25 cellular contexts compared by ENCODE assay signal in the genomic region with DNA sequence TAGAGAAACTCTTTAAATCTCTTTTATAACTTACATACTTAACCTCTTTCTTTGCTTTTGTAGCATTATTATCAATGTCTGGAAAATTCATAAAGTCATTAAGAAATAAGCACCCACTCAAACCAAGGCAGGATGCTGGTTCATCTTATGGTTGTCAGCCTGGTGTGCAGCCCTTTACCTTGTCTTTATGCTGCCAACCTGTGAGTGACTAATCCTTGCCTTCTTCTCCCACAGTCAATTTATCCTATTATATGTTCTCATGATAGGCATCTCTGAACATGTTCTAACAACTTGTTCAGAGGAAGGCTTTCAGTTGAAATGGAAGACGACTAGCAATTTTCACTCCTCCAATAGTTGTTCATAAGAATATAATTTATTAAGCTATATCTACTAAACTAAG.
"Had no signal": no experiment of that assay in that cellular context is flagged by ENCODE, and none has a peak within 500 bp of the region (broad histone marks: within the 10 kb centered on the region; RNA-seq: fewer than 3 reads in every experiment).

No MANE protein-coding gene starts in this region.

- H3K36me3 ChIP-seq: adrenal gland, ascending aorta, brain microvascular endothelial cell, heart left ventricle, lower lobe of right lung, right lobe of liver, upper lobe of left lung had no signal

- H3K4me3 Mint-ChIP-seq: activated T-cell treated with anti-CD3 and anti-CD28 coated beads, Interleukin-2, amount 50 U/mL, for 4 hours; central memory CD8-positive, alpha-beta T cell; naive B cell; neural crest cell had no signal

- H3K4me1 ChIP-seq: adrenal gland, ascending aorta, heart left ventricle, lower lobe of right lung, right lobe of liver, upper lobe of left lung had no signal

- H3K27ac ChIP-seq: adrenal gland, ascending aorta, brain microvascular endothelial cell, heart left ventricle, lower lobe of right lung, right lobe of liver, SK-N-MC, upper lobe of left lung had no signal

- DNase-seq: activated CD8-positive, alpha-beta memory T cell treated with anti-CD3 and anti-CD28 coated beads, Interleukin-2, amount 50 U/mL, for 48 hours; activated naive CD4-positive, alpha-beta T cell; activated T-cell treated with anti-CD3 and anti-CD28 coated beads, Interleukin-2, amount 50 U/mL, for 4 hours; adrenal gland; brain microvascular endothelial cell; effector memory CD4-positive, alpha-beta T cell; heart left ventricle; islet precursor cell; left colon; lower lobe of right lung; naive B cell; occipital lobe; right lobe of liver; stimulated activated CD4-positive, alpha-beta T cell treated with anti-CD3 and anti-CD28 coated beads, Interleukin-1b, Interleukin-23, amount 100 ng/mL, for 48 hours; stimulated activated naive CD4-positive, alpha-beta T cell; SW 1271; upper lobe of left lung had no signal

- ATAC-seq: heart left ventricle, left colon, lower lobe of right lung, right lobe of liver had no signal

- H3K9me3 Mint-ChIP-seq: activated T-cell treated with anti-CD3 and anti-CD28 coated beads, Interleukin-2, amount 50 U/mL, for 4 hours; activated T-helper 2 cell treated with anti-CD3 and anti-CD28 coated beads, Interferon-gamma antibody, Interleukin-2, Interleukin-4, amounts not matched to agents 10 μg/mL and 5 μg/mL and 100 μg/mL, durations not matched to agents 14 hours and 24 hours and 36 hours; central memory CD8-positive, alpha-beta T cell; naive B cell; neural crest cell had no signal

- FAIRE-seq: colon, endothelial cell of umbilical vein had no signal

- H3K27ac Mint-ChIP-seq: activated T-helper 2 cell treated with anti-CD3 and anti-CD28 coated beads, Interferon-gamma antibody, Interleukin-2, Interleukin-4, amounts not matched to agents 10 μg/mL and 5 μg/mL and 100 μg/mL, durations not matched to agents 14 hours and 24 hours and 36 hours; naive B cell had no signal

- H3K4me3 ChIP-seq: adrenal gland, ascending aorta, heart left ventricle, lower lobe of right lung, right lobe of liver, SK-N-MC, skin epidermis, upper lobe of left lung had no signal

- H3K9me3 ChIP-seq: adrenal gland, ascending aorta, heart left ventricle, lower lobe of right lung, right lobe of liver, upper lobe of left lung had no signal

- H3K4me1 Mint-ChIP-seq: central memory CD8-positive, alpha-beta T cell; naive B cell; neural crest cell had no signal

- H3K36me3 Mint-ChIP-seq: naive B cell had no signal

- H3K27me3 ChIP-seq: ascending aorta, right lobe of liver, upper lobe of left lung had no signal
